1 cellular context compared by ENCODE assay signal in the genomic region with DNA sequence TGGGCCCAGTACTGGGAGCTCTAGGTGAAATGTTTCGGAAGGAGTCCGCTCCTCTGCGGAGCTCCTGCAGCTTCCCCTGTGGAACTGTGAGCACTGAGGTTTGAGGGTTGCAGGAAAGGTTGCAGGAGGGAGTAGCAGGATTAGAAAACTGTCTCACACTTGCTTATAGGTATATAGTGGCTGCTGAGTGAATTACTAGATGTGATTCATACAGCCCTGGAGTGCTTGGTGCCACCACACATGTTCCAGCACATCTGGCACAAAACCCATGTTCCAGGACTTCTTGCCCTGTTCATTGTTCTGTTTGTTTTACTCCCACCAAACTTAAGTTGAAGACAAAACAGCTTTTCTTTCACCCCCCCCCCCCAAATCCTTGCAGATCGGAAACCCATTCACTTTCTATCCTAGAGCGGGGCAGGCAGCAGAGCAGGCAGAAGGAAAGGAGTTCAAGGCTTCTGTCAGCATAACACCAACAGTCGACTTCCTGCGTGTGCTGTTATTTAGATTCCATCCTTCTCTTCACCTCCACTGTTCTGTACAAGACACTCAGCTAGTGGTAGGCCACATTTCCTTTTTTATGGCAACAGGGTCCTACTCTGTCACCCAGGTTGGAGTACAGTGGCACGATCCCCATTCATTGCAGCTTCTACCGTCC.
TF ChIP-seq lines count a peak whose summit lies in the region.

No MANE protein-coding gene starts in this region.

TF ChIP-seq in endothelial cell of umbilical vein, 7 proteins besides CTCF, POLR2A, EP300 and RAD21:
- TF ChIP-seq, protein P1, sequence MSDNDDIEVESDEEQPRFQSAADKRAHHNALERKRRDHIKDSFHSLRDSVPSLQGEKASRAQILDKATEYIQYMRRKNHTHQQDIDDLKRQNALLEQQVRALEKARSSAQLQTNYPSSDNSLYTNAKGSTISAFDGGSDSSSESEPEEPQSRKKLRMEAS (IDR thresholded peaks at IDR 0.05; ENCODE audit: insufficient read depth, insufficient read length), result no peak
- TF ChIP-seq FOS (IDR thresholded peaks at IDR 0.05; ENCODE audit: borderline replicate concordance, insufficient read depth, low read length), result no peak
- TF ChIP-seq POLR2AphosphoS5 (IDR thresholded peaks at IDR 0.05; ENCODE audit: insufficient read depth, low read depth, low read length), result no peak
- no peak for TF ChIP-seq JUN (IDR thresholded peaks at IDR 0.05; ENCODE audit: borderline replicate concordance, insufficient read depth, insufficient read length, low read depth)
TF ChIP-seq in endothelial cell of umbilical vein: peak in this region for 0.
